In genomic region chr5:147482426-147483196, GRCh38 we compare ENCODE assay signal across 9 cellular contexts. TPM values are rescaled to one million over a fixed set of nuclear protein-coding genes. Genes with fewer than 3 reads are reported as not detected.
DNase-seq lines count a peak whose midpoint lies in the region; ATAC-seq and TF ChIP-seq lines count a peak whose summit lies in the region.
"Had no signal": no experiment of that assay in that cellular context is flagged by ENCODE, and none has a peak within 500 bp of the region (broad histone marks: within the 10 kb centered on the region; RNA-seq: fewer than 3 reads in every experiment).

No MANE protein-coding gene starts in this region.

- H3K9me3 ChIP-seq in colonic mucosa (no peaks in the 10 kb centered on the region), muscle layer of colon (ENCODE audit: low read length) (no peaks in the 10 kb centered on the region)
- H3K9me3 ChIP-seq: pancreas had no signal

- DNase-seq in CD1c-positive myeloid dendritic cell (ENCODE audit: extremely low spot score) = peak; percentile 44
- peak; percentile 61 for DNase-seq in NCI-H2029 treated with DMSO at 0.1 percent for 48 hours (lab: John Stamatoyannopoulos, UW)
- DNase-seq in colonic mucosa = no peak
- no peak for DNase-seq in RWPE1 (ENCODE audit: low spot score)
- DNase-seq in activated CD8-positive, alpha-beta memory T cell treated with anti-CD3 and anti-CD28 coated beads, Interleukin-2, amount 50 U/mL, for 48 hours = no peak
- DNase-seq in G401 (ENCODE audit: low spot score) = no peak
- DNase-seq: pancreas had no signal

- in situ Hi-C loops in G401 (cut with HindIII; ENCODE audit: low sequenced_read_pairs) = no loop called here

- CTCF ChIA-PET in RWPE1 (lab: Yijun Ruan, JAX) = interaction anchor here (0.6 to 1.0 kb wide), 3 partner anchors 11 to 94 kb away, joined by 3 to 4 read pairs (median 4); no protein-coding TSS in a partner anchor

- no peak overlapping the region for H3K4me3 ChIP-seq in colonic mucosa
- no peak overlapping the region for H3K4me3 ChIP-seq in muscle layer of colon (ENCODE audit: low read depth in 1 of 2, low read length in 2 of 2)
- H3K4me3 ChIP-seq: pancreas had no signal

- H3K4me1 ChIP-seq in colonic mucosa (no peaks in the 10 kb centered on the region), muscle layer of colon (ENCODE audit: insufficient read depth, low read length) (peaks cover 62% of the 10 kb centered on the region)

- ATAC-seq in HG03460 (IDR thresholded peaks at IDR 0.05; ENCODE audit: unreplicated experiment) = no peak

- H3K27ac ChIP-seq in colonic mucosa (peak overlapping the region; percentile 25), muscle layer of colon (ENCODE audit: low read depth, low read length) (peak overlapping the region; percentile 1), RWPE1 (no peak overlapping the region)

- no peaks in the 10 kb centered on the region for H3K27me3 ChIP-seq in colonic mucosa
- no peaks in the 10 kb centered on the region for H3K27me3 ChIP-seq in muscle layer of colon (ENCODE audit: control insufficient read depth in 1 of 2, insufficient read depth in 2 of 2, low read length in 2 of 2)
- H3K27me3 ChIP-seq: pancreas had no signal

- POLR2A ChIA-PET in RWPE1 (lab: Yijun Ruan, JAX; ENCODE audit: low non-redundant PET) = no interaction called here

- H3K36me3 ChIP-seq in colonic mucosa = no peaks in the 10 kb centered on the region
- no peaks in the 10 kb centered on the region for H3K36me3 ChIP-seq in muscle layer of colon (ENCODE audit: insufficient read depth, low read length)
- H3K36me3 ChIP-seq: pancreas had no signal

- TF ChIP-seq CTCF in colonic mucosa (IDR thresholded peaks at IDR 0.05) (no peak), RWPE1 (conservative IDR thresholded peaks at IDR 0.05; ENCODE audit: low read depth) (no peak)

- H3K9ac ChIP-seq in colonic mucosa (ENCODE audit: low read depth in 2 of 2, low read length in 2 of 2) = no peak overlapping the region
- H3K9ac ChIP-seq in muscle layer of colon (ENCODE audit: low read length) = no peak overlapping the region

- intact Hi-C loops in colonic mucosa (cut with DNase I) = no loop called here

RNA-seq across cellular contexts. Expression of gene DPYSL3, which starts 27.3 kb away (rescaled TPM):
- 10 to 100 TPM in 1 of 2 donors, 1 to 10 TPM in 1; 8.8 to 32.2 TPM for total RNA-seq in colonic mucosa
- 0.58 TPM in 1 of 2 replicates, not detected in the other for total RNA-seq in G401 (2014; rRNA removed; shearing (Covaris generic))

Comparison
In these comparisons a context has a peak if more than half of its experiments do, and no peak if none do; other contexts are left out.
1. DNase-seq: peak in CD1c-positive myeloid dendritic cell (single experiment) and NCI-H2029 treated with DMSO at 0.1 percent for 48 hours (single experiment); none in colonic mucosa (single experiment), RWPE1 (single experiment), activated CD8-positive, alpha-beta memory T cell treated with anti-CD3 and anti-CD28 coated beads, Interleukin-2, amount 50 U/mL, for 48 hours (single experiment) and G401 (single experiment).